2 cellular contexts compared by ENCODE assay signal in genomic region chr1:21941370-21941769, GRCh38.
TF ChIP-seq lines count a peak whose summit lies in the region.

No MANE protein-coding gene starts in this region.

TF ChIP-seq in IMR-90, 13 proteins besides CTCF, POLR2A, EP300 and RAD21:
- TF ChIP-seq ELK1 (IDR thresholded peaks at IDR 0.05; ENCODE audit: borderline replicate concordance, low read depth, low read length) (no peak), FOS (IDR thresholded peaks at IDR 0.05; ENCODE audit: low read depth, low read length) (no peak), RCOR1 (IDR thresholded peaks at IDR 0.05; ENCODE audit: insufficient replicate concordance, low read length) (no peak), CHD1 (IDR thresholded peaks at IDR 0.05; ENCODE audit: low read depth, low read length) (no peak), CEBPB (IDR thresholded peaks at IDR 0.05; ENCODE audit: low read depth, low read length) (no peak), SMC3 (IDR thresholded peaks at IDR 0.05; ENCODE audit: low read depth, low read length) (no peak), USF2 (IDR thresholded peaks at IDR 0.05; ENCODE audit: low read depth, low read length) (no peak), NFE2L2 (IDR thresholded peaks at IDR 0.05; ENCODE audit: low read depth, low read length) (no peak), RFX5 (IDR thresholded peaks at IDR 0.05; ENCODE audit: low read depth, low read length) (no peak), MXI1 (IDR thresholded peaks at IDR 0.05; ENCODE audit: borderline replicate concordance, low read depth, low read length) (no peak), MAFK (IDR thresholded peaks at IDR 0.05; ENCODE audit: low read depth, low read length) (no peak), BHLHE40 (IDR thresholded peaks at IDR 0.05; ENCODE audit: low read depth, low read length) (no peak)

TF ChIP-seq in K562, 482 proteins besides CTCF, POLR2A, EP300 and RAD21:
- TF ChIP-seq TRIM24 (IDR thresholded peaks at IDR 0.05) (0 out of 4 replicates have a peak, but pooled peaks of 1 of the 2 experiments have one; percentile 10), STAT5A (IDR thresholded peaks at IDR 0.05; ENCODE audit: borderline replicate concordance, low read length) (no peak), KDM1A (IDR thresholded peaks at IDR 0.05) (peak; percentile 26 to 31; a peak in 1 of 4 replicates), NCOR1 (IDR thresholded peaks at IDR 0.05) (no peak), USF2 (CRISPR knock-in tag; IDR thresholded peaks at IDR 0.05) (peak; percentile 34; the same call in 1 of the 2 replicates), MAFK (IDR thresholded peaks at IDR 0.05; ENCODE audit: low read length) (no peak), BDP1 (IDR thresholded peaks at IDR 0.05; ENCODE audit: insufficient read depth, insufficient read length) (no peak), C11orf30 (IDR thresholded peaks at IDR 0.05; ENCODE audit: low read depth) (no peak), CBFA2T2 (conservative IDR thresholded peaks at IDR 0.05) (0 out of 2 replicates have a peak, but pooled peaks have one; percentile 13), CBFA2T3 (IDR thresholded peaks at IDR 0.05) (no peak), TOE1 (IDR thresholded peaks at IDR 0.05; ENCODE audit: borderline replicate concordance) (peak; percentile 66), TOE1 (CRISPR knock-in tag; IDR thresholded peaks at IDR 0.05; ENCODE audit: borderline replicate concordance, low read depth) (no peak), VEZF1 (CRISPR knock-in tag; IDR thresholded peaks at IDR 0.05) (peak; percentile 28; the same call in 1 of the 2 replicates), RCOR1 (IDR thresholded peaks at IDR 0.05; ENCODE audit: borderline replicate concordance in 1 of 2, low read depth in 2 of 2, low read length in 2 of 2) (0 out of 4 replicates have a peak, but pooled peaks of 1 of the 2 experiments have one; percentile 6), ZNF740 (CRISPR knock-in tag; IDR thresholded peaks at IDR 0.05) (peak; percentile 79), ZNF740 (tag; IDR thresholded peaks at IDR 0.05) (no peak), RAD51 (IDR thresholded peaks at IDR 0.05; ENCODE audit: borderline replicate concordance, low read depth) (0 out of 2 replicates have a peak, but pooled peaks have one; percentile 7), TFE3 (CRISPR knock-in tag; IDR thresholded peaks at IDR 0.05) (peak; percentile 79), NR2C1 (IDR thresholded peaks at IDR 0.05) (peak; percentile 11; the same call in 1 of the 2 replicates), NR2C1 (tag; IDR thresholded peaks at IDR 0.05) (0 out of 2 replicates have a peak, but pooled peaks have one; percentile 20), ZNF175 (CRISPR knock-in tag; IDR thresholded peaks at IDR 0.05; ENCODE audit: low read depth) (no peak), ZBTB7A (IDR thresholded peaks at IDR 0.05; ENCODE audit: borderline replicate concordance, control insufficient read depth, low read depth, low read length) (peak; percentile 28; the same call in 1 of the 2 replicates)
TF ChIP-seq in K562: peak in this region for 12.
